Comparison of ENCODE assay signal across 21 cellular contexts in the genomic region with DNA sequence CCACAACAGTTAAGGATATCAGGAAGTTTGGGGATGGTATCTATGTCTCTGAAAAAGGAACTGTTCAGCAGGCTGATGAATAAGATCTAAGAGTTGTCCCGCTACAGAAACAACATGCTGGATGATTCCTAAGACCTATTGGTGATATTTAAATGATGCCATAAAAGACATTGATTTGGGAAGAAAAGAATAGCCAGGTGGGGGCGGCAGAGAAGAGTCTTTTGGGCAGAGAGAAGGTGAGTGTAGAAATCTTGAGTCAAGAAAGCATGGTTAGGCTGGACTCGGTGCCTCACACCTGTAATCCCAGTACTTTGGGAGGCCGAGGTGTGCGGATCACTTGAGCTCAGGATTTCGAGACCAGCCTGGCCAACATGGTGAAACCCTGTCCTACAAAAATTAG. TPM values are rescaled to one million over a fixed set of nuclear protein-coding genes. Genes with fewer than 3 reads are reported as not detected.
DNase-seq lines count a peak whose midpoint lies in the region; ATAC-seq and TF ChIP-seq lines count a peak whose summit lies in the region.
"Had no signal": no experiment of that assay in that cellular context is flagged by ENCODE, and none has a peak within 500 bp of the region (broad histone marks: within the 10 kb centered on the region; RNA-seq: fewer than 3 reads in every experiment).

No MANE protein-coding gene starts in this region.

- no peaks in the 10 kb centered on the region for H3K27me3 ChIP-seq in A673 (replicated peaks; ENCODE audit: insufficient read depth, low read depth, low read length, poor library complexity)
- no peaks in the 10 kb centered on the region for H3K27me3 ChIP-seq in H7 (ENCODE audit: control insufficient read depth, insufficient read depth, low read length)
- H3K27me3 ChIP-seq in uterus = no peaks in the 10 kb centered on the region
- H3K27me3 ChIP-seq in psoas muscle (ENCODE audit: insufficient read depth in 3 of 3, low read length in 2 of 3) = no peaks in the 10 kb centered on the region
- H3K27me3 ChIP-seq: BLaER1 treated with 17β-estradiol and CSF1 and Interleukin-3, amounts not matched to agents 10 nM and 100 nM; Peyer's patch had no signal

- TF ChIP-seq CTCF in A673 (conservative IDR thresholded peaks at IDR 0.05; ENCODE audit: low read depth, low read length) = 0 out of 2 replicates have a peak, but pooled peaks have one; percentile 17
- TF ChIP-seq CTCF in VCaP (conservative IDR thresholded peaks at IDR 0.05) = 0 out of 2 replicates have a peak, but pooled peaks have one; percentile 9
- no peak for TF ChIP-seq CTCF in uterus (IDR thresholded peaks at IDR 0.05)
- no peak for TF ChIP-seq CTCF in psoas muscle (IDR thresholded peaks at IDR 0.05)

- POLR2A ChIA-PET in A673 (lab: Charles Lee; ENCODE audit: low non-redundant PET) = no interaction called here

- TF ChIP-seq POLR2A in uterus (IDR thresholded peaks at IDR 0.05) = no peak

- WGBS in psoas muscle, 3 donors = 93 to 96% (median 94%) methylated on average over 6 of the region's 6 CpGs

- CTCF ChIA-PET in A673 (lab: Charles Lee) = no interaction called here

- peaks cover 53% of the 10 kb centered on the region for H3K36me3 ChIP-seq in A673 (ENCODE audit: insufficient read depth, low read length, poor library complexity, severe bottlenecking)
- peaks cover 11% of the 10 kb centered on the region for H3K36me3 ChIP-seq in H7 (replicated peaks; ENCODE audit: control insufficient read depth, insufficient read depth, low read length)
- H3K36me3 ChIP-seq in uterus = no peaks in the 10 kb centered on the region
- peaks cover 3 to 68% of the 10 kb centered on the region in 2 donors for H3K36me3 ChIP-seq in psoas muscle (ENCODE audit: insufficient read depth in 1 of 2, low read depth in 1 of 2)

- intact Hi-C loops in A673 (cut with micrococcal nuclease; ENCODE audit: unreplicated experiment) (loop anchor here (10.0 kb wide), 1 partner anchor 312 kb away; no protein-coding TSS in a partner anchor), uterus (cut with DNase I; ENCODE audit: low total_unique reads) (no loop called here), psoas muscle (cut with DNase I) (loop anchor here in 1 of 2 donors (5.0 kb wide), 1 partner anchor 285 kb away; a partner anchor contains a TSS)

- H3K4me3 ChIP-seq in A673 (ENCODE audit: low read depth, low read length, poor library complexity, severe bottlenecking) (no peak overlapping the region), H7 (ENCODE audit: insufficient read depth, low read depth, low read length) (no peak overlapping the region), uterus (no peak overlapping the region), psoas muscle (no peak overlapping the region)
- H3K4me3 ChIP-seq: BLaER1 treated with 17β-estradiol and CSF1 and Interleukin-3, amounts not matched to agents 10 nM and 100 nM; K562; Peyer's patch had no signal

- H3K9me3 ChIP-seq in A673 (ENCODE audit: low read depth, low read length, poor library complexity, severe bottlenecking) (no peaks in the 10 kb centered on the region), uterus (no peaks in the 10 kb centered on the region), psoas muscle (no peaks in the 10 kb centered on the region)
- H3K9me3 ChIP-seq: BLaER1 treated with 17β-estradiol and CSF1 and Interleukin-3, amounts not matched to agents 10 nM and 100 nM; Caco-2; Peyer's patch had no signal

- no peaks in the 10 kb centered on the region for H3K4me1 ChIP-seq in A673 (ENCODE audit: insufficient read depth, low read length, poor library complexity, severe bottlenecking)
- H3K4me1 ChIP-seq in uterus = no peaks in the 10 kb centered on the region
- peaks cover 4% of the 10 kb centered on the region for H3K4me1 ChIP-seq in psoas muscle
- H3K4me1 ChIP-seq: Caco-2, Peyer's patch had no signal

- no TSS peak for BruUV-seq in A673 (replicated peaks; lab: Mats Ljungman, UMichigan)

- DNase-seq in A673 (ENCODE audit: low spot score) (no peak), H7 (peak; percentile 51), iPS-NIHi7 (ENCODE audit: extremely low spot score) (peak; percentile 10), uterus (no peak), psoas muscle (no peak), AG20443 (ENCODE audit: low spot score) (no peak)
- DNase-seq: ACHN; Caco-2; CD4-positive, alpha-beta memory T cell; GOT3; NCI-H1092; NCI-H1436; NCI-H187 treated with DMSO at 0.1 percent for 48 hours; NCI-H2107; NCI-H510A; NK-92 treated with Interleukin-12 subunit alpha and Interleukin-12 subunit beta, amount 100 ng/mL, for 24 hours; Peyer's patch had no signal

- no peak for ATAC-seq in psoas muscle
- ATAC-seq: K562, SK-N-SH treated with all-trans-retinoic acid at 6 μM for 48 hours had no signal

- H3K27ac ChIP-seq in A673 (ENCODE audit: low read depth, low read length, poor library complexity, severe bottlenecking) (no peak overlapping the region), VCaP (no peak overlapping the region), uterus (no peak overlapping the region), psoas muscle (no peak overlapping the region)
- H3K27ac ChIP-seq: BLaER1 treated with 17β-estradiol and CSF1 and Interleukin-3, amounts not matched to agents 10 nM and 100 nM; Peyer's patch had no signal

RNA-seq across cellular contexts. Expression of a gene that starts 11.8 kb away (rescaled TPM):
- total RNA-seq in A673 (2021) (46.5 and 49.0 TPM in 2 replicates), uterus (10 to 100 TPM in 1 of 4 donors, 1 to 10 TPM in 1, under 1 TPM in 2; 0.29 to 20.2 (median 4.0) TPM), psoas muscle (10 to 100 TPM; 15.7 to 37.3 (median 29.0) TPM)
- 12.9 and 14.9 TPM in 2 replicates for total RNA-seq in H7 (2014; rRNA removed; shearing (Covaris generic))
- polyA plus RNA-seq in psoas muscle = 10 to 100 TPM; 20.7 to 26.0 (median 23.2) TPM

RNA-seq across cellular contexts. Expression of a gene that starts 37.6 kb away (rescaled TPM):
- total RNA-seq in A673 (2021) (14.1 and 15.0 TPM in 2 replicates), uterus (1 to 10 TPM; 1.0 to 6.1 (median 3.3) TPM), psoas muscle (10 to 100 TPM in 1 of 4 donors, 1 to 10 TPM in 3; 1.7 to 26.8 (median 6.1) TPM)
- 17.4 and 23.2 TPM in 2 replicates for total RNA-seq in H7 (2014; rRNA removed; shearing (Covaris generic))
- 10 to 100 TPM in 1 of 3 donors, 1 to 10 TPM in 2; 2.5 to 10.5 (median 9.2) TPM for polyA plus RNA-seq in psoas muscle

Comparison
In these comparisons a context has a peak if more than half of its experiments do, and no peak if none do; other contexts are left out.
1. DNase-seq: peak in H7 (single experiment) and iPS-NIHi7 (single experiment); none in A673 (single experiment), uterus (0 of 2), psoas muscle (0 of 2) and AG20443 (single experiment).
2. CTCF ChIP-seq: peak in A673 (single experiment) and VCaP (single experiment); none in uterus (0 of 4) and psoas muscle (single experiment).